34 cellular contexts compared by ENCODE assay signal in the genomic region with DNA sequence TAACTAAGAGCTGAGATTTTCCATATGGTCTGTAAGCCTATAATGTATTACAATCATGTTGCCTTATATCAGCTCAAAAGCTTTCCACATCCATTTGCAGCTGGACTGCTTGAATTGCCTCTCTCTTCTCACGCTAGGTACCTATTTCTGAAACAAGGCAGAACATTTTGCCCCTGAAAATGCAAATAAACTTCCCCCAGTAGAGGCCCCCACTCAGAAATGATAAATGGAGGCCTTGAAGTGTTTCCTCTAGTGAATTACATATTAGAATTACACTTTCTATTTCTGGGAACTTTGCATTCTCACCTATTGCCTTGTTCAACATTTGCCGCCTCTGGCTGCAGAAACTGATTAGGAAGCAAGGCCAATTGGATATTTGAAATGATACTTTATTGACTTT.
"Had no signal": no experiment of that assay in that cellular context is flagged by ENCODE, and none has a peak within 500 bp of the region (broad histone marks: within the 10 kb centered on the region; RNA-seq: fewer than 3 reads in every experiment).

No MANE protein-coding gene starts in this region.

- H3K4me3 Mint-ChIP-seq: activated CD8-positive, alpha-beta T cell treated with anti-CD3 and anti-CD28 coated beads for 36 hours; activated naive CD8-positive, alpha-beta T cell treated with anti-CD3 and anti-CD28 coated beads for 36 hours; activated T-cell treated with anti-CD3 and anti-CD28 coated beads, Interleukin-2, amount 50 U/mL, for 72 hours; activated T-helper 17 cell treated with anti-CD3 and anti-CD28 coated beads, Interleukin-2, amount 50 U/mL, for 72 hours had no signal

- H3K27me3 Mint-ChIP-seq: activated CD8-positive, alpha-beta T cell treated with anti-CD3 and anti-CD28 coated beads for 36 hours; activated naive CD8-positive, alpha-beta T cell treated with anti-CD3 and anti-CD28 coated beads for 36 hours; activated T-helper 17 cell treated with anti-CD3 and anti-CD28 coated beads, Interleukin-2, amount 50 U/mL, for 72 hours had no signal

- H3K4me2 ChIP-seq: PC-9 had no signal

- DNase-seq: activated CD4-positive, alpha-beta T cell treated with anti-CD3 and anti-CD28 coated beads for 1 hour; activated CD4-positive, alpha-beta T cell treated with anti-CD3 and anti-CD28 coated beads for 48 hours; activated CD4-positive, CD25-positive, alpha-beta regulatory T cell; activated CD8-positive, alpha-beta T cell treated with anti-CD3 and anti-CD28 coated beads for 36 hours; activated effector memory CD4-positive, alpha-beta T cell treated with anti-CD3 and anti-CD28 coated beads, Interleukin-2, amount 50 U/mL, for 16 hours; activated naive CD4-positive, alpha-beta T cell; activated naive CD4-positive, alpha-beta T cell treated with anti-CD3 and anti-CD28 coated beads, Interleukin-2, amount 50 U/mL, for 16 hours; activated naive CD8-positive, alpha-beta T cell treated with anti-CD3 and anti-CD28 coated beads for 36 hours; activated T-cell treated with anti-CD3 and anti-CD28 coated beads, Interleukin-2, amount 50 U/mL, for 1 hour; activated T-cell treated with anti-CD3 and anti-CD28 coated beads, Interleukin-2, amount 50 U/mL, for 72 hours; amniotic stem cell; aorta; brain microvascular endothelial cell; central memory CD4-positive, alpha-beta T cell; KG1; MM.1S; MV-4-11; NCI-H1092; NCI-H1436 treated with DMSO at 0.1 percent for 48 hours; NCI-H1694 treated with DMSO at 0.1 percent for 48 hours; NCI-H2029; NCI-H2171 treated with DMSO at 0.1 percent for 48 hours; NCI-H2227 treated with DMSO at 0.1 percent for 48 hours; NCI-H526 treated with DMSO at 0.1 percent for 48 hours; NCI-H774; NK-92 treated with Interleukin-12 subunit alpha and Interleukin-12 subunit beta, amount 100 ng/mL, for 24 hours; PC-9; SIG-M5; T1000; WERI-Rb-1 had no signal

- ATAC-seq: activated CD8-positive, alpha-beta T cell treated with anti-CD3 and anti-CD28 coated beads for 36 hours; activated T-cell treated with anti-CD3 and anti-CD28 coated beads, Interleukin-2, amount 50 U/mL, for 72 hours; activated T-helper 17 cell treated with anti-CD3 and anti-CD28 coated beads, Interleukin-2, amount 50 U/mL, for 72 hours; Right ventricle myocardium inferior; SK-N-SH treated with all-trans-retinoic acid at 6 μM for 48 hours had no signal

- H3K27me3 ChIP-seq: brain microvascular endothelial cell had no signal

- H2AFZ ChIP-seq: PC-9 had no signal

- H3K27ac ChIP-seq: brain microvascular endothelial cell, PC-9, RWPE1, WERI-Rb-1 had no signal

- H3K9me3 Mint-ChIP-seq: activated naive CD8-positive, alpha-beta T cell treated with anti-CD3 and anti-CD28 coated beads for 36 hours had no signal

- H3K4me3 ChIP-seq: PC-9 had no signal

- H3K36me3 ChIP-seq: brain microvascular endothelial cell, WERI-Rb-1 had no signal

- H3K4me1 Mint-ChIP-seq: activated naive CD8-positive, alpha-beta T cell treated with anti-CD3 and anti-CD28 coated beads for 36 hours; activated T-helper 17 cell treated with anti-CD3 and anti-CD28 coated beads, Interleukin-2, amount 50 U/mL, for 72 hours had no signal

- H3K27ac Mint-ChIP-seq: activated CD8-positive, alpha-beta T cell treated with anti-CD3 and anti-CD28 coated beads for 36 hours; activated naive CD8-positive, alpha-beta T cell treated with anti-CD3 and anti-CD28 coated beads for 36 hours; activated T-cell treated with anti-CD3 and anti-CD28 coated beads, Interleukin-2, amount 50 U/mL, for 72 hours; activated T-helper 17 cell treated with anti-CD3 and anti-CD28 coated beads, Interleukin-2, amount 50 U/mL, for 72 hours had no signal

- H3K36me3 Mint-ChIP-seq: activated naive CD8-positive, alpha-beta T cell treated with anti-CD3 and anti-CD28 coated beads for 36 hours had no signal
